ENCODE assay signal across 1 cellular context in the genomic region with DNA sequence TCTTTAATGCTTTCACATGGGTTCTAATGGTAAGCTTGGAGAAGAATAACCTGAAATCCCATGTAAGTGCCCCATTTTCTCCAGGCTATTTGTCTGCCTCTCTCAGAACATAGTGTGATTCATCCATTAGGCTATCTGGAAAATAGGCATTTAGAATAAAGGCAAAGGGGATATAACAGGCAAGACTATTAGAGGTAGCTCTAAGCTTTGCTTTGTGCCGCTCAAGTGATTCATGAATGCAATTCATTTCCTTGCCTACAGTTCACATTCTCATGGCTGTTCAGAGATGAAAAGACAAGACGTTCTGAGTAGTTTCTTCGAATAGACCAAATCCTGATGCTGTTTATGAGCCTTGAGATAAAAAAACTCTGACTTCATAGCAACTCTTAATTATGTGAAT.
TF ChIP-seq lines count a peak whose summit lies in the region.

No MANE protein-coding gene starts in this region.

TF ChIP-seq in GM12878, 131 proteins besides CTCF, POLR2A, EP300 and RAD21 (continued from another document):
- TF ChIP-seq RELA (IDR thresholded peaks at IDR 0.05; ENCODE audit: borderline replicate concordance, partially characterized antibody), result no peak
- no peak for TF ChIP-seq BRCA1 (IDR thresholded peaks at IDR 0.05; ENCODE audit: low read depth, low read length)
- TF ChIP-seq SIX5 (IDR thresholded peaks at IDR 0.05; ENCODE audit: low read depth, low read length, severe bottlenecking), result no peak
- TF ChIP-seq TARDBP (IDR thresholded peaks at IDR 0.05; ENCODE audit: borderline replicate concordance), result no peak
- TF ChIP-seq ATF7 (IDR thresholded peaks at IDR 0.05; ENCODE audit: low read depth), result no peak
- no peak for TF ChIP-seq JUNB (IDR thresholded peaks at IDR 0.05)
- TF ChIP-seq, protein P1, sequence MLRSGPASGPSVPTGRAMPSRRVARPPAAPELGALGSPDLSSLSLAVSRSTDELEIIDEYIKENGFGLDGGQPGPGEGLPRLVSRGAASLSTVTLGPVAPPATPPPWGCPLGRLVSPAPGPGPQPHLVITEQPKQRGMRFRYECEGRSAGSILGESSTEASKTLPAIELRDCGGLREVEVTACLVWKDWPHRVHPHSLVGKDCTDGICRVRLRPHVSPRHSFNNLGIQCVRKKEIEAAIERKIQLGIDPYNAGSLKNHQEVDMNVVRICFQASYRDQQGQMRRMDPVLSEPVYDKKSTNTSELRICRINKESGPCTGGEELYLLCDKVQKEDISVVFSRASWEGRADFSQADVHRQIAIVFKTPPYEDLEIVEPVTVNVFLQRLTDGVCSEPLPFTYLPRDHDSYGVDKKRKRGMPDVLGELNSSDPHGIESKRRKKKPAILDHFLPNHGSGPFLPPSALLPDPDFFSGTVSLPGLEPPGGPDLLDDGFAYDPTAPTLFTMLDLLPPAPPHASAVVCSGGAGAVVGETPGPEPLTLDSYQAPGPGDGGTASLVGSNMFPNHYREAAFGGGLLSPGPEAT (IDR thresholded peaks at IDR 0.05; ENCODE audit: low read depth), result no peak
